In the genomic region with DNA sequence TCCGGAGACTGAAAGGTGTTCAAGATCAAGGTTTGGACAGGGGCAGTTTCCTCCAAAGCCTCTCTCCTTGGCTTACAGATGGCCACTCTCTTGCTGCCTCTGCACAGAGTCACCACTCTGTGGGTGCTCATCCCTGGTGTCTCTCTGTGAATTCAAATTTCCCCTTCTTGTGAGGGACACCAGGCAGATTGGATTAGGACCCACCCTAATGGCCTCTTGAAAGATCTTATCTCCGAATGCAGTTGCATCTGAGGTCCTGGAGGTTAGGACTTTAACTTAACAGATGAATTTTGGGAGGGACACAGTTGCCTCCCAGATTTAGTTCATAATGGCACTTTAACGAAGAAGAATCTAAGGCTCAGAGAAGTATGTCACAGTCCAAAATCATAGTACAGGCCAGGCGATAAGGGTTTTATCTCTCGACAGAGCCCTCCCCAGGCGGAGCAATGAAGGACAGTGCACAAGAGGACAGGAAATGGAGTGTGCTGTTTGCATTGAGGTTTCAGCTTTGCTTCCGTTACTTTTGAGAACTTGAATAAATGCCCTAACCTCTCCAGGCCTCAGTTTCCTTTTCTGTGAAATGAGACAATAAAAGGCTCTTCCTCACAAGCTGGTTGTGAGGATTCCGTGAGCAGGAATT, we compare ENCODE assay signal across 28 cellular contexts.
"Had no signal": no experiment of that assay in that cellular context is flagged by ENCODE, and none has a peak within 500 bp of the region (broad histone marks: within the 10 kb centered on the region; RNA-seq: fewer than 3 reads in every experiment).

No MANE protein-coding gene starts in this region.

- H3K4me1 ChIP-seq: breast epithelium, Peyer's patch had no signal

- H3K36me3 ChIP-seq: adrenal gland, breast epithelium, Peyer's patch had no signal

- FAIRE-seq: astrocyte had no signal

- H3K27me3 ChIP-seq: adrenal gland, body of pancreas, breast epithelium, Peyer's patch had no signal

- H3K4me3 Mint-ChIP-seq: activated CD4-positive, alpha-beta T cell treated with anti-CD3 and anti-CD28 coated beads, Interleukin-2, amount 10 ng/mL, durations not matched to agents 24 days and 14 days; activated CD8-positive, alpha-beta T cell treated with anti-CD3 and anti-CD28 coated beads, Interleukin-2, amount 10 ng/mL, durations not matched to agents 7 days and 5 days; activated naive CD4-positive, alpha-beta T cell treated with anti-CD3 and anti-CD28 coated beads for 36 hours; activated T-cell treated with anti-CD3 and anti-CD28 coated beads, Interleukin-2, amount 50 U/mL, for 24 hours; activated T-helper 1 cell treated with anti-CD3 and anti-CD28 coated beads, Interleukin-12 subunit alpha, Interleukin-12 subunit beta, Interleukin-2, Interleukin-4 antibody, amounts not matched to agents 30 ng/mL and 10 ng/mL and 1 ng/mL, durations not matched to agents 14 hours and 24 hours and 36 hours; T-helper 1 cell treated with Interleukin-12 subunit alpha and Interleukin-12 subunit beta and Interleukin-4 antibody, amounts not matched to agents 30 μg/mL and 1 μg/mL, for 36 hours; T-helper 2 cell treated with Interferon-gamma antibody and Interleukin-4, amounts not matched to agents 5 μg/mL and 100 μg/mL, for 36 hours had no signal

- H3K27ac Mint-ChIP-seq: activated CD4-positive, alpha-beta T cell treated with anti-CD3 and anti-CD28 coated beads, Interleukin-2, amount 10 ng/mL, durations not matched to agents 24 days and 14 days; activated CD8-positive, alpha-beta T cell treated with anti-CD3 and anti-CD28 coated beads, Interleukin-2, amount 10 ng/mL, durations not matched to agents 7 days and 5 days; activated naive CD4-positive, alpha-beta T cell treated with anti-CD3 and anti-CD28 coated beads for 36 hours; activated naive CD4-positive, alpha-beta T cell treated with anti-CD3 and anti-CD28 coated beads, Interleukin-2, amount 50 U/mL, for 72 hours; activated T-cell treated with anti-CD3 and anti-CD28 coated beads, Interleukin-2, amount 50 U/mL, for 24 hours; activated T-helper 1 cell treated with anti-CD3 and anti-CD28 coated beads, Interleukin-12 subunit alpha, Interleukin-12 subunit beta, Interleukin-2, Interleukin-4 antibody, amounts not matched to agents 30 ng/mL and 10 ng/mL and 1 ng/mL, durations not matched to agents 14 hours and 24 hours and 36 hours; T-helper 1 cell treated with Interleukin-12 subunit alpha and Interleukin-12 subunit beta and Interleukin-4 antibody, amounts not matched to agents 30 μg/mL and 1 μg/mL, for 36 hours; T-helper 2 cell treated with Interferon-gamma antibody and Interleukin-4, amounts not matched to agents 5 μg/mL and 100 μg/mL, for 36 hours had no signal

- H3K4me3 ChIP-seq: adrenal gland, body of pancreas, breast epithelium, Peyer's patch had no signal

- H3K27ac ChIP-seq: adrenal gland, body of pancreas, breast epithelium, Peyer's patch had no signal

- H3K36me3 Mint-ChIP-seq: activated naive CD4-positive, alpha-beta T cell treated with anti-CD3 and anti-CD28 coated beads, Interleukin-2, amount 50 U/mL, for 72 hours had no signal

- DNase-seq: activated CD4-positive, alpha-beta T cell treated with anti-CD3 and anti-CD28 coated beads, Interleukin-2, amount 10 ng/mL, durations not matched to agents 24 days and 14 days; activated CD4-positive, alpha-beta T cell treated with anti-CD3 and anti-CD28 coated beads, Interleukin-2, amount 50 U/mL, for 48 hours; activated CD8-positive, alpha-beta T cell treated with anti-CD3 and anti-CD28 coated beads, Interleukin-2, amount 10 ng/mL, durations not matched to agents 7 days and 5 days; activated gamma-delta T cell treated with Interleukin-2 at 50 U/mL for 16 hours; activated naive CD4-positive, alpha-beta T cell treated with anti-CD3 and anti-CD28 coated beads for 36 hours; activated T-cell treated with anti-CD3 and anti-CD28 coated beads, Interleukin-2, amount 50 U/mL, for 24 hours; adrenal gland; body of pancreas; NCI-H1105; NCI-H1417 treated with DMSO at 0.1 percent for 48 hours; NCI-H187 treated with DMSO at 0.1 percent for 48 hours; NCI-H2081; NCI-H2171 treated with DMSO at 0.1 percent for 48 hours; NCI-H226; NCI-H446 treated with DMSO at 0.1 percent for 48 hours; NCI-H524; NCI-H69; NCI-H82; PC-3; Peyer's patch; SIG-M5 had no signal

- H3K4me1 Mint-ChIP-seq: activated CD4-positive, alpha-beta T cell treated with anti-CD3 and anti-CD28 coated beads, Interleukin-2, amount 10 ng/mL, durations not matched to agents 24 days and 14 days had no signal

- ATAC-seq: activated CD8-positive, alpha-beta T cell treated with anti-CD3 and anti-CD28 coated beads, Interleukin-2, amount 10 ng/mL, durations not matched to agents 7 days and 5 days; activated naive CD4-positive, alpha-beta T cell treated with anti-CD3 and anti-CD28 coated beads, Interleukin-2, amount 50 U/mL, for 72 hours; body of pancreas; PC-3; Right ventricle myocardium inferior had no signal

- H3K9me3 ChIP-seq: adrenal gland, body of pancreas, breast epithelium, Peyer's patch had no signal

- H3K9me3 Mint-ChIP-seq: activated CD4-positive, alpha-beta T cell treated with anti-CD3 and anti-CD28 coated beads, Interleukin-2, amount 10 ng/mL, durations not matched to agents 24 days and 14 days; activated naive CD4-positive, alpha-beta T cell treated with anti-CD3 and anti-CD28 coated beads for 36 hours; activated naive CD4-positive, alpha-beta T cell treated with anti-CD3 and anti-CD28 coated beads, Interleukin-2, amount 50 U/mL, for 72 hours; activated T-cell treated with anti-CD3 and anti-CD28 coated beads, Interleukin-2, amount 50 U/mL, for 24 hours; activated T-helper 1 cell treated with anti-CD3 and anti-CD28 coated beads, Interleukin-12 subunit alpha, Interleukin-12 subunit beta, Interleukin-2, Interleukin-4 antibody, amounts not matched to agents 30 ng/mL and 10 ng/mL and 1 ng/mL, durations not matched to agents 14 hours and 24 hours and 36 hours; T-helper 1 cell treated with Interleukin-12 subunit alpha and Interleukin-12 subunit beta and Interleukin-4 antibody, amounts not matched to agents 30 μg/mL and 1 μg/mL, for 36 hours; T-helper 2 cell treated with Interferon-gamma antibody and Interleukin-4, amounts not matched to agents 5 μg/mL and 100 μg/mL, for 36 hours had no signal
